Comparison of ENCODE assay signal across 15 cellular contexts in the genomic region with DNA sequence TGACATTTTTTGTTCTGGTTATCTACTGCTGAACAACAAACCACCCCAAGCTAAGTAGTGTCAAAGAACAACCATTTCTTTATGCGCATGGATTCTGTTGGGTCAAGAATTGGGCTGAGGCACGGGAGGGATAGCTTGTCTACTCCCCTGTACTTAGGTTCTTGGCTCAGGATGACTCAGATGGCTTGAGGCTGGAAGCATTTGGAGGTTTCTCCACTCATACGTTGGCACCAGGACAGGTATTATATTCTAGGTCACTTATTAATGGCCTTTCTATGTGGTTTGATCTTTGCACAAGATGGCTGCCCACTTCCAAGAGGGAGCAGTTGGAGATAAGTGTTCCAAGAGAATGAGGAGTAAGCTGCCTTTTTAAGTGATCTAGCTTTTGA. TPM values are rescaled to one million over a fixed set of nuclear protein-coding genes. Genes with fewer than 3 reads are reported as not detected.
A peak's percentile ranks its signal among the peaks of the same experiment; 100 is the strongest.
DNase-seq lines count a peak whose midpoint lies in the region; ATAC-seq and TF ChIP-seq lines count a peak whose summit lies in the region.
"Had no signal": no experiment of that assay in that cellular context is flagged by ENCODE, and none has a peak within 500 bp of the region (broad histone marks: within the 10 kb centered on the region; RNA-seq: fewer than 3 reads in every experiment).

No MANE protein-coding gene starts in this region.

- H3K27me3 Mint-ChIP-seq in memory B cell: no peaks in the 10 kb centered on the region

- no peaks in the 10 kb centered on the region for H4K20me1 ChIP-seq in PC-3 (ENCODE audit: low read length)

- POLR2A ChIA-PET in PC-3 (lab: Charles Lee; ENCODE audit: unreplicated experiment): no interaction called here

- ATAC-seq in GM18867 (IDR thresholded peaks at IDR 0.05; ENCODE audit: unreplicated experiment): peak; percentile 20
- peak; percentile 10 for ATAC-seq in HG02623 (IDR thresholded peaks at IDR 0.05; ENCODE audit: unreplicated experiment)
- ATAC-seq in PC-3: peak; percentile 80
- no peak for ATAC-seq in memory B cell (ENCODE audit: low read depth)
- ATAC-seq in GM19397 (IDR thresholded peaks at IDR 0.05; ENCODE audit: unreplicated experiment): no peak

- TF ChIP-seq POLR2A in Peyer's patch (IDR thresholded peaks at IDR 0.05): no peak

- H3K27me3 ChIP-seq in PC-3 (ENCODE audit: low read length) (no peaks in the 10 kb centered on the region), Peyer's patch (no peaks in the 10 kb centered on the region)

- no peak overlapping the region for H3K4me3 Mint-ChIP-seq in memory B cell
- H3K4me3 Mint-ChIP-seq: nephron had no signal

- H3K27ac ChIP-seq in PC-3 (ENCODE audit: low read length) (no peak overlapping the region), Peyer's patch (no peak overlapping the region)
- H3K27ac ChIP-seq: prostate gland had no signal

- no TSS peak for BruUV-seq in PC-3 (replicated peaks; lab: Mats Ljungman, UMichigan)

- no peak overlapping the region for H3K9ac ChIP-seq in PC-3 (ENCODE audit: low read length)

- H3K4me2 ChIP-seq in PC-3 (ENCODE audit: low read length): no peak overlapping the region

- no peaks in the 10 kb centered on the region for H3K4me1 Mint-ChIP-seq in memory B cell

- H3K9me3 ChIP-seq in PC-3 (ENCODE audit: low read length) (no peaks in the 10 kb centered on the region), Peyer's patch (no peaks in the 10 kb centered on the region)
- H3K9me3 ChIP-seq: HAP-1, prostate gland had no signal

- peaks cover 8% of the 10 kb centered on the region for H3K4me1 ChIP-seq in PC-3 (ENCODE audit: insufficient read depth, low read length)
- no peaks in the 10 kb centered on the region for H3K4me1 ChIP-seq in Peyer's patch
- H3K4me1 ChIP-seq: HAP-1, prostate gland had no signal

- no peaks in the 10 kb centered on the region for H3F3A ChIP-seq in PC-3 (ENCODE audit: low read length, unreplicated experiment)

- no peaks in the 10 kb centered on the region for H3K9me2 ChIP-seq in PC-3 (replicated peaks; ENCODE audit: low read length)

- intact Hi-C loops in PC-3 (cut with micrococcal nuclease): no loop called here

- no peaks in the 10 kb centered on the region for H3K79me2 ChIP-seq in PC-3 (ENCODE audit: low read length)

- no peak for TF ChIP-seq CTCF in PC-3 (conservative IDR thresholded peaks at IDR 0.05; ENCODE audit: low read depth, low read length)
- TF ChIP-seq CTCF in Peyer's patch (IDR thresholded peaks at IDR 0.05): no peak

- no peaks in the 10 kb centered on the region for H3K36me3 Mint-ChIP-seq in memory B cell

- CTCF ChIA-PET in PC-3 (lab: Charles Lee): no interaction called here

- no peak overlapping the region for H2AFZ ChIP-seq in PC-3 (ENCODE audit: low read length)

- H3K4me3 ChIP-seq in PC-3 (ENCODE audit: low read length) (no peak overlapping the region), Peyer's patch (no peak overlapping the region)
- H3K4me3 ChIP-seq: HAP-1, prostate gland had no signal

- H3K36me3 ChIP-seq in PC-3 (ENCODE audit: low read depth, low read length): no peaks in the 10 kb centered on the region
- peaks cover 0 to 3% (median 0%) of the 10 kb centered on the region in 3 donors for H3K36me3 ChIP-seq in Peyer's patch
- H3K36me3 ChIP-seq: HAP-1, prostate gland had no signal

- no peaks in the 10 kb centered on the region for H3K9me3 Mint-ChIP-seq in memory B cell
- H3K9me3 Mint-ChIP-seq: nephron had no signal

- H3K27ac Mint-ChIP-seq in memory B cell: peak overlapping the region; percentile 16
- H3K27ac Mint-ChIP-seq: nephron had no signal

- DNase-seq in PC-3: peak; percentile 89
- no peak for DNase-seq in memory B cell (ENCODE audit: low spot score in 2 of 2)
- no peak for DNase-seq in activated CD4-positive, alpha-beta T cell treated with anti-CD3 and anti-CD28 coated beads, Interleukin-2, amount 50 U/mL, for 48 hours
- DNase-seq in activated CD4-positive, alpha-beta T cell treated with anti-CD3 and anti-CD28 coated beads for 1 hour: no peak
- DNase-seq in Peyer's patch: no peak
- DNase-seq: activated effector memory CD4-positive, alpha-beta T cell treated with Interleukin-2 at 50 U/mL for 16 hours; amygdala; NCI-H187; NCI-H510A had no signal

RNA-seq across cellular contexts. Expression of gene TFAM, which starts 11.8 kb away (rescaled TPM):
- total RNA-seq in PC-3 (2014; rRNA removed): 96.8 and 121 TPM in 2 replicates
- total RNA-seq in Peyer's patch: 10 to 100 TPM; 12.8 to 17.0 (median 15.2) TPM

RNA-seq across cellular contexts. Expression of gene UBE2D1, which starts 38.6 kb away (rescaled TPM):
- total RNA-seq in PC-3 (2014; rRNA removed) (13.6 and 13.8 TPM in 2 replicates), Peyer's patch (10 to 100 TPM in 1 of 4 donors, 1 to 10 TPM in 3; 3.5 to 11.9 (median 9.6) TPM)

Comparison
In these comparisons a context has a peak if more than half of its experiments do, and no peak if none do; other contexts are left out.
1. ATAC-seq: peak in GM18867 (single experiment), HG02623 (single experiment) and PC-3 (single experiment); none in memory B cell (single experiment) and GM19397 (single experiment).